34 cellular contexts compared by ENCODE assay signal in genomic region chr5:122836947-122837346, GRCh38.
"Had no signal": no experiment of that assay in that cellular context is flagged by ENCODE, and none has a peak within 500 bp of the region (broad histone marks: within the 10 kb centered on the region; RNA-seq: fewer than 3 reads in every experiment).

No MANE protein-coding gene starts in this region.

- H3K4me3 ChIP-seq: MG63 had no signal

- H3K9me3 ChIP-seq: MG63 had no signal

- DNase-seq: Karpas-422, Kasumi-1, MG63, MM.1S, MV-4-11, NCI-H1048, NCI-H1092, NCI-H1092 treated with DMSO at 0.1 percent for 48 hours, NCI-H1105, NCI-H1105 treated with DMSO at 0.1 percent for 48 hours, NCI-H1417, NCI-H1417 treated with DMSO at 0.1 percent for 48 hours, NCI-H1436, NCI-H1436 treated with DMSO at 0.1 percent for 48 hours, NCI-H146, NCI-H1694, NCI-H1694 treated with DMSO at 0.1 percent for 48 hours, NCI-H187, NCI-H187 treated with DMSO at 0.1 percent for 48 hours, NCI-H1930, NCI-H2029, NCI-H2029 treated with DMSO at 0.1 percent for 48 hours, NCI-H2081, NCI-H2081 treated with DMSO at 0.1 percent for 48 hours, NCI-H2107, NCI-H2171, NCI-H2171 treated with DMSO at 0.1 percent for 48 hours, NCI-H2227 treated with DMSO at 0.1 percent for 48 hours, NCI-H226, NCI-H345, NCI-H446, NCI-H446 treated with DMSO at 0.1 percent for 48 hours, NCI-H510A, NCI-H510A treated with DMSO at 0.1 percent for 48 hours had no signal

- H3K36me3 ChIP-seq: MG63 had no signal

- H3K27me3 ChIP-seq: MG63 had no signal
